In the genomic region with DNA sequence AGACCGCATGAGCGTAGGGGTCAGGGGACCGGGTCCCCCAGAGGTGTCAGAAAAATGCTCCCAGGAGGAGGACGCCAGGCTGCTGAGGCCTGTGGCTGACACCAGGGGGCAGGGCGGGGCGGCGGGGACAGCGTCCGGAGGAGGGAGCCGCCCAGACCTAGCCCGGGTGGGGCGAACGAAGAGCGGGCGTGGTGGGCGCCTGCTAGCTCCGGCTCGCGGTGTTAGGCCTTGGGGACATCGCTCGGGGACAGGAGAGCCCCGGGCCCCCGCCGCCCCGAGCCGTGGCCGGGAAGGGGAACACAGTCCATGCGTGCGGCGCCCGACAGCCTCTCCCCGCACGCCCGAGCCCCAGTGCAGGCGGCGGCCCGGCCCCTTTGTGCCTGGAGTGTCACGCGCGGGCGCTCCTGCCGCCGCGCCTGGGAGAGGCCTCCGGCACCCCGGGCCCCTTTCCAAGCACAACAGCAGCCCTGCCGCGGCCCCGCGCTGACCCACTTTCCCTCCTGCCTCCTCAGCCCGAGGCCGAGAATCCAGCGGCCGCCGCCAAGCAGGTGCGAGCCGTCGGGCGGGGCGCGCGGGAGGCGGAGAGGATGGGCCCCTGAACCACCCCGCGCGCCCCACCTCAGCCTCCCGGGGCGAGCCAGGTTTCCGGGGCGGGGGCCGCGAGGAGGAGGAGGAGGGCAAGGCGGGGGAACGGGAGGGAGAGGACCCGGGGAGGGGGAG, we compare ENCODE assay signal across 8 cellular contexts.
DNase-seq lines count a peak whose midpoint lies in the region; ATAC-seq and TF ChIP-seq lines count a peak whose summit lies in the region.

No MANE protein-coding gene starts in this region.

- peaks cover 15% of the 10 kb centered on the region for H3K4me1 Mint-ChIP-seq in activated CD4-positive, alpha-beta memory T cell treated with anti-CD3 and anti-CD28 coated beads for 36 hours (ENCODE audit: low read depth)

- H3K27ac Mint-ChIP-seq in activated CD4-positive, alpha-beta memory T cell treated with anti-CD3 and anti-CD28 coated beads for 36 hours, result peak overlapping the region; percentile 56

- H3K27me3 ChIP-seq in duodenal mucosa (ENCODE audit: control insufficient read depth in 1 of 2, insufficient read depth in 2 of 2, low read length in 2 of 2) (no peaks in the 10 kb centered on the region), lung (ENCODE audit: control insufficient read depth, insufficient read depth) (no peaks in the 10 kb centered on the region)

- CTCF ChIA-PET in activated CD4-positive, alpha-beta memory T cell treated with anti-CD3 and anti-CD28 coated beads for 36 hours (lab: Charles Lee), result interaction anchor here (0.6 to 3.5 kb wide), 24 partner anchors 9 to 277 kb away, joined by 3 to 86 read pairs (median 6); a partner anchor contains a TSS

- no peaks in the 10 kb centered on the region for H3K36me3 ChIP-seq in duodenal mucosa (ENCODE audit: control insufficient read depth in 1 of 2, insufficient read depth in 2 of 2, low read length in 2 of 2)
- H3K36me3 ChIP-seq in lung (ENCODE audit: control insufficient read depth in 2 of 2, insufficient read depth in 2 of 2, low read length in 2 of 2), result no peaks in the 10 kb centered on the region

- H3K9me3 ChIP-seq in duodenal mucosa (ENCODE audit: control insufficient read depth in 1 of 2, low read length in 2 of 2) (peaks cover 5 to 6% of the 10 kb centered on the region in 2 donors), lung (ENCODE audit: control insufficient read depth in 2 of 2, insufficient read depth in 1 of 2, low read length in 1 of 2) (peaks cover 0 to 5% of the 10 kb centered on the region in 2 donors)

- peak; percentile 77 for TF ChIP-seq CTCF in AG09309 (IDR thresholded peaks at IDR 0.05; ENCODE audit: control insufficient read depth, insufficient read depth, low read depth, low read length, missing control alignments)
- TF ChIP-seq CTCF in lung (IDR thresholded peaks at IDR 0.05; ENCODE audit: control extremely low read depth, extremely low read depth), result peak; percentile 58

- POLR2A ChIA-PET in activated CD4-positive, alpha-beta memory T cell treated with anti-CD3 and anti-CD28 coated beads for 36 hours (lab: Charles Lee), result interaction anchor here (0.7 to 2.0 kb wide), 7 partner anchors 10 to 272 kb away, joined by 3 to 13 read pairs (median 3); a partner anchor contains a TSS

- peak overlapping the region; percentile 68 for H3K4me3 Mint-ChIP-seq in activated CD4-positive, alpha-beta memory T cell treated with anti-CD3 and anti-CD28 coated beads for 36 hours

- peak overlapping the region; percentile 69 to 89 for H3K9ac ChIP-seq in duodenal mucosa (ENCODE audit: low read depth in 1 of 2, low read length in 2 of 2)

- H3K27ac ChIP-seq in duodenal mucosa (ENCODE audit: low read depth, low read length) (peak overlapping the region; percentile 97), lung (ENCODE audit: low read depth in 1 of 2, low read length in 1 of 2) (peak overlapping the region; percentile 97 to 99)

- peaks cover 19 to 20% of the 10 kb centered on the region in 2 donors for H3K4me1 ChIP-seq in duodenal mucosa (ENCODE audit: control insufficient read depth in 1 of 2, insufficient read depth in 2 of 2, low read length in 2 of 2)
- H3K4me1 ChIP-seq in lung (ENCODE audit: control insufficient read depth in 2 of 2, insufficient read depth in 2 of 2, low read length in 2 of 2), result peaks cover 0 to 24% of the 10 kb centered on the region in 2 donors

- ATAC-seq in GM18870 (IDR thresholded peaks at IDR 0.05; ENCODE audit: unreplicated experiment), result peak; percentile 51
- peak; percentile 60 for ATAC-seq in HG03108 (IDR thresholded peaks at IDR 0.05; ENCODE audit: unreplicated experiment)
- peak; percentile 80 for ATAC-seq in lung (ENCODE audit: insufficient read depth, low FRiP score)

- H3K36me3 Mint-ChIP-seq in activated CD4-positive, alpha-beta memory T cell treated with anti-CD3 and anti-CD28 coated beads for 36 hours, result no peaks in the 10 kb centered on the region

- 1% methylated on average over 43 to 75 of the region's 75 CpGs for WGBS in lung, 2 donors

- intact Hi-C loops in activated CD4-positive, alpha-beta memory T cell treated with anti-CD3 and anti-CD28 coated beads for 36 hours (cut with micrococcal nuclease), result loop anchor here (1.0 to 10.0 kb wide), 7 partner anchors 51 to 273 kb away; a partner anchor contains a TSS

- H3K4me3 ChIP-seq in AG09309 (ENCODE audit: control insufficient read depth, low read depth, low read length) (peak overlapping the region; percentile 27), duodenal mucosa (ENCODE audit: low read depth in 1 of 2, low read length in 2 of 2) (peak overlapping the region; percentile 53 to 61), lung (peak overlapping the region; percentile 49)

- no peaks in the 10 kb centered on the region for H3K27me3 Mint-ChIP-seq in activated CD4-positive, alpha-beta memory T cell treated with anti-CD3 and anti-CD28 coated beads for 36 hours

- H3K9me3 Mint-ChIP-seq in activated CD4-positive, alpha-beta memory T cell treated with anti-CD3 and anti-CD28 coated beads for 36 hours, result peaks cover 9% of the 10 kb centered on the region

- no peak for DNase-seq in AG09309 (ENCODE audit: low read depth)
- DNase-seq in NCI-H510A (lab: John Stamatoyannopoulos, UW), result peak; percentile 45
- DNase-seq in activated CD4-positive, alpha-beta memory T cell treated with anti-CD3 and anti-CD28 coated beads for 36 hours, result peak; percentile 88
- peak; percentile 90 for DNase-seq in lung (ENCODE audit: low spot score)
- DNase-seq in stimulated activated CD4-positive, alpha-beta T cell treated with anti-CD3 and anti-CD28 coated beads, TNF-alpha, amount 100 ng/mL, for 48 hours (ENCODE audit: low read depth in 3 of 3), result peak; percentile 58 to 91 (median 72)
